In the genomic region with DNA sequence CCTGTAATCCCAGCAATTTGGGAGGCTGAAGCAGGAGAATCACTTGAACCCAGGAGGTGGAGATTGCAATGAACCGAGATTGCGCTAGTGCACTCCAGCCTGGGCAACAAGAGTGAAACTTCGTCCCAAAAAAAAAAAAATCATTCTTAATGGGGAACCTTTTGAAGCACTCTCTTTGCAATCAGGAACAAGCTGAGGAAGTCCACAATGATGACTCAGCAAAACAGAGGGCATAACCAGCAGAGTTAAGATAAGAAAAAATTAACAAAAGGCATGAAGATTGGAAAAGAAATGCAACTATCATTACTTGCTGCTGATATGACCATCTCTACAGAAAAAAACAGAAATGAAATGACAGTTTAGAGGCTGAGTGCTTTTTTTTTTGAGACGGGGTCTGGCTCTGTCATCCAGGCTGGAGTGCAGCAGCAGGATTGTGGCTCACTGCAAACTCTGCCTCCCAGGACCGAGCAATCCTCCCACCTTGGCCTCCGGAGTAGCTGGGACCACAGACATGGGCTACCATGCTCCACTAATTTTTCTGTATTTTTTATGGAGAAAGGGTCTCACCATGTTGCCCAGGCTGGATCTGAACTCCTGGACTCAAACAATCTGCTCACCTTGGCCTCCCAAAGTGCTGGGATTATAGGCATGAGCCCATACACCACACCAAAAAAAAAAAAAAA, we compare ENCODE assay signal across 1 cellular context.
A peak's percentile ranks its signal among the peaks of the same experiment; 100 is the strongest.
TF ChIP-seq lines count a peak whose summit lies in the region.

No MANE protein-coding gene starts in this region.

TF ChIP-seq in GM12878, 131 proteins besides CTCF, POLR2A, EP300 and RAD21 (continued from another document):
- TF ChIP-seq, protein P1, sequence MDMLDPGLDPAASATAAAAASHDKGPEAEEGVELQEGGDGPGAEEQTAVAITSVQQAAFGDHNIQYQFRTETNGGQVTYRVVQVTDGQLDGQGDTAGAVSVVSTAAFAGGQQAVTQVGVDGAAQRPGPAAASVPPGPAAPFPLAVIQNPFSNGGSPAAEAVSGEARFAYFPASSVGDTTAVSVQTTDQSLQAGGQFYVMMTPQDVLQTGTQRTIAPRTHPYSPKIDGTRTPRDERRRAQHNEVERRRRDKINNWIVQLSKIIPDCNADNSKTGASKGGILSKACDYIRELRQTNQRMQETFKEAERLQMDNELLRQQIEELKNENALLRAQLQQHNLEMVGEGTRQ (IDR thresholded peaks at IDR 0.05; ENCODE audit: borderline replicate concordance, low read depth, low read length) = no peak
- TF ChIP-seq TCF3 (IDR thresholded peaks at IDR 0.05; ENCODE audit: borderline replicate concordance, insufficient read depth, low read depth, low read length) (no peak), FOS (IDR thresholded peaks at IDR 0.05; ENCODE audit: borderline replicate concordance, extremely low read depth, insufficient read length) (no peak), PML (IDR thresholded peaks at IDR 0.05; ENCODE audit: low read length) (no peak), MXI1 (IDR thresholded peaks at IDR 0.05; ENCODE audit: low read depth, low read length) (no peak), BACH1 (IDR thresholded peaks at IDR 0.05; ENCODE audit: borderline replicate concordance) (0 out of 2 replicates have a peak, but pooled peaks have one; percentile 58), GATAD2B (conservative IDR thresholded peaks at IDR 0.05; ENCODE audit: low read depth) (no peak), TAF1 (IDR thresholded peaks at IDR 0.05; ENCODE audit: borderline replicate concordance, low read depth, low read length) (no peak), HDAC6 (IDR thresholded peaks at IDR 0.05; ENCODE audit: unreplicated experiment) (no peak), NR2C2 (IDR thresholded peaks at IDR 0.05; ENCODE audit: borderline replicate concordance, control insufficient read depth, insufficient read length, low read depth) (no peak), POLR2AphosphoS2 (IDR thresholded peaks at IDR 0.05; ENCODE audit: low read depth, low read length) (peak; percentile 66)
TF ChIP-seq in GM12878: peak in this region for 2.
